22 cellular contexts compared by ENCODE assay signal in the genomic region with DNA sequence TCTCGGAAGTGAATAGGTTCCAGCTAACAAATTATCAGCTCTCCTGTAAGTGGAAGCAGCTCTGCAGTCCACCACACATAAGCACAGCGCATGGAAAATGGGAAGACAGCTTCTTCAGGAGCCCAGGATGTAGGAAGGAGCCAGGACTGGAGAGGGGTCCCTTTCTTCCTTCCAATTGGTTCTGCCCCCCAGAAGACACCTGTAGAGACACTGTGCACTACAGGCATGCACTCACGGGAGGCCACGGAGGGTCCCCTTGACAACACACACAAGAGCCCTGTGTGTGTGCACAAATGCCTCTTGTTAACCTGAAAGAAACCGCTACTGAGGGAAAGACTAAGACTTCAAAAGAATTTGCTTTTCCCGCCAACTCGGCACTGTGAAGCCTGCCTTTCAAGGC.
"Had no signal": no experiment of that assay in that cellular context is flagged by ENCODE, and none has a peak within 500 bp of the region (broad histone marks: within the 10 kb centered on the region; RNA-seq: fewer than 3 reads in every experiment).

No MANE protein-coding gene starts in this region.

- DNase-seq: effector CD8-positive, alpha-beta T cell; foreskin fibroblast; gastrocnemius medialis; mesenchymal stem cell; naive thymus-derived CD4-positive, alpha-beta T cell; ovary; posterior cingulate gyrus; psoas muscle; right cardiac atrium; sigmoid colon; stimulated activated CD4-positive, alpha-beta T cell treated with anti-CD3 and anti-CD28 coated beads, Interleukin-2, amount 100 ng/mL, for 24 hours; stimulated activated CD4-positive, alpha-beta T cell treated with anti-CD3 and anti-CD28 coated beads, Interleukin-4, amount 100 ng/mL, for 24 hours; stimulated activated naive CD4-positive, alpha-beta T cell treated with Interleukin-2 at 50 U/mL for 16 hours; stomach; testis; tibial artery; upper lobe of left lung had no signal

- ATAC-seq: esophagus mucosa; gastrocnemius medialis; left lobe of liver; naive thymus-derived CD4-positive, alpha-beta T cell; right cardiac atrium; stimulated activated effector memory CD8-positive, alpha-beta T cell treated with anti-CD3 and anti-CD28 coated beads, Interleukin-12 subunit alpha, Interleukin-12 subunit beta, amount 100 ng/mL, for 72 hours had no signal

- H3K27ac ChIP-seq: epithelial cell of prostate, gastrocnemius medialis, ovary, psoas muscle, sigmoid colon, stomach, testis, tibial artery, upper lobe of left lung had no signal

- H3K4me3 ChIP-seq: gastrocnemius medialis, lung, ovary, psoas muscle, sigmoid colon, stomach, testis, tibial artery, upper lobe of left lung had no signal
